ENCODE assay signal across 31 cellular contexts in the genomic region with DNA sequence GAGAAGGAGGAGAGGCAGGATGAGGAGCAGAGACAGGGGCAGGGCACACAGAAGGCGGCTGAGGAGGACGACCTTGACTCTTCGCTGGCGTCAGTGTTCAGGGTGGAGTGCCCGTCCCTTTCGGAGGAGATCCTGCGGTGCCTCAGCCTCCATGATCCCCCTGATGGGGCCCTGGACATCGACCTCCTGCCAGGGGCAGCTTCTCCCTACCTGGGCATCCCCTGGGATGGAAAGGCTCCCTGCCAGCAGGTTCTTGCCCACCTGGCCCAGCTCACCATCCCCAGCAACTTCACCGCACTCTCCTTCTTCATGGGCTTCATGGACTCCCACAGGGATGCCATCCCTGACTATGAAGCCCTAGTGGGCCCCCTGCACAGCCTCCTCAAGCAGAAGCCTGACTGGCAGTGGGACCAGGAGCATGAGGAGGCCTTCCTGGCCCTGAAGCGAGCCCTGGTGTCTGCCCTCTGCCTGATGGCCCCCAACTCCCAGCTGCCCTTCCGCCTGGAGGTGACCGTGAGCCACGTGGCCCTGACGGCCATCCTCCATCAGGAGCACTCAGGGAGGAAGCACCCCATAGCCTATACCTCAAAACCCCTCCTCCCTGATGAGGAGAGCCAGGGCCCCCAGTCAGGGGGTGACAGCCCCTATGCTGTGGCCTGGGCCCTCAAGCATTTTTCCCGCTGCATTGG. TPM values are rescaled to one million over a fixed set of nuclear protein-coding genes. Genes with fewer than 3 reads are reported as not detected.
"Had no signal": no experiment of that assay in that cellular context is flagged by ENCODE, and none has a peak within 500 bp of the region (broad histone marks: within the 10 kb centered on the region; RNA-seq: fewer than 3 reads in every experiment).

No MANE protein-coding gene starts in this region.

- H3K9me3 ChIP-seq: heart left ventricle, left lung, mucosa of descending colon, pancreas, prostate gland, sigmoid colon, spleen, stomach, testis, thyroid gland, transverse colon, upper lobe of right lung had no signal

- H3K36me3 Mint-ChIP-seq: immature natural killer cell; naive thymus-derived CD4-positive, alpha-beta T cell; natural killer cell treated with Interleukin-12 subunit alpha and Interleukin-12 subunit beta and Interleukin-15 and Interleukin-18, amount 100 ng/mL, for 72 hours had no signal

- H3K4me1 ChIP-seq: prostate gland had no signal

- H3K27me3 ChIP-seq: heart left ventricle, left lung, pancreas, sigmoid colon, stomach, testis, thyroid gland, transverse colon, upper lobe of right lung had no signal

- H3K4me1 Mint-ChIP-seq: immature natural killer cell; naive thymus-derived CD4-positive, alpha-beta T cell had no signal

- H3K4me3 ChIP-seq: heart left ventricle, left lung, lung, mucosa of descending colon, pancreas, prostate gland, sigmoid colon, spleen, stomach, testis, thyroid gland, transverse colon, upper lobe of right lung had no signal

- H3K27ac Mint-ChIP-seq: immature natural killer cell; natural killer cell treated with Interleukin-12 subunit alpha and Interleukin-12 subunit beta and Interleukin-15 and Interleukin-18, amount 100 ng/mL, for 72 hours had no signal

- ATAC-seq: heart left ventricle; left colon; left lung; mucosa of descending colon; naive thymus-derived CD4-positive, alpha-beta T cell; natural killer cell treated with Interleukin-12 subunit alpha and Interleukin-12 subunit beta and Interleukin-15 and Interleukin-18, amount 100 ng/mL, for 72 hours; pancreas; right cardiac atrium; upper lobe of right lung had no signal

- H3K9me3 Mint-ChIP-seq: immature natural killer cell; naive thymus-derived CD4-positive, alpha-beta T cell; natural killer cell treated with Interleukin-12 subunit alpha and Interleukin-12 subunit beta and Interleukin-15 and Interleukin-18, amount 100 ng/mL, for 72 hours had no signal

- FAIRE-seq: islet of Langerhans, kidney, pancreas, small intestine, urothelium cell line had no signal

- H3K27ac ChIP-seq: heart left ventricle, left lung, pancreas, prostate gland, sigmoid colon, spleen, stomach, testis, thyroid gland, transverse colon, upper lobe of right lung had no signal

- H3K36me3 ChIP-seq: pancreas, prostate gland, transverse colon had no signal

- DNase-seq: glutamatergic neuron; heart left ventricle; hypothalamus; immature natural killer cell; kidney; left lung; mesendoderm; midbrain; mucosa of descending colon; naive thymus-derived CD4-positive, alpha-beta T cell; nucleus accumbens; retina; right cardiac atrium; small intestine; spleen; stimulated activated CD4-positive, alpha-beta T cell treated with anti-CD3 and anti-CD28 coated beads, Interleukin-4, amount 100 ng/mL, for 24 hours; stimulated activated naive CD4-positive, alpha-beta T cell; testis; thyroid gland; transverse colon; upper lobe of right lung had no signal

- H3K4me3 Mint-ChIP-seq: immature natural killer cell; naive thymus-derived CD4-positive, alpha-beta T cell; natural killer cell treated with Interleukin-12 subunit alpha and Interleukin-12 subunit beta and Interleukin-15 and Interleukin-18, amount 100 ng/mL, for 72 hours had no signal

RNA-seq across cellular contexts. Expression of a gene that starts 14.6 kb away (rescaled TPM):
- polyA plus RNA-seq: immature natural killer cell, neural cell had no signal

RNA-seq across cellular contexts. Expression of a gene that starts 16.1 kb away (rescaled TPM):
- polyA plus RNA-seq: naive thymus-derived CD4-positive, alpha-beta T cell had no signal

RNA-seq across cellular contexts. Expression of a gene that starts 46.9 kb away (rescaled TPM):
- total RNA-seq: naive thymus-derived CD4-positive, alpha-beta T cell; natural killer cell treated with Interleukin-12 subunit alpha and Interleukin-12 subunit beta and Interleukin-15 and Interleukin-18, amount 100 ng/mL, for 72 hours had no signal
- polyA plus RNA-seq: immature natural killer cell; naive thymus-derived CD4-positive, alpha-beta T cell had no signal
